1 cellular context compared by ENCODE assay signal in genomic region chr7:120828528-120828927, GRCh38.
TF ChIP-seq lines count a peak whose summit lies in the region.

No MANE protein-coding gene starts in this region.

TF ChIP-seq in GM12878, 131 proteins besides CTCF, POLR2A, EP300 and RAD21 (continued from another document):
- TF ChIP-seq KLF5 (IDR thresholded peaks at IDR 0.05; ENCODE audit: partially characterized antibody): no peak
- no peak for TF ChIP-seq CREM (IDR thresholded peaks at IDR 0.05; ENCODE audit: low read depth)
- no peak for TF ChIP-seq SP1 (IDR thresholded peaks at IDR 0.05; ENCODE audit: low read depth, low read length)
- no peak for TF ChIP-seq GATAD2B (conservative IDR thresholded peaks at IDR 0.05; ENCODE audit: low read depth)
- TF ChIP-seq ZBTB4 (CRISPR knock-in tag; IDR thresholded peaks at IDR 0.05): no peak
- no peak for TF ChIP-seq RBBP5 (conservative IDR thresholded peaks at IDR 0.05)
- TF ChIP-seq TARDBP (IDR thresholded peaks at IDR 0.05; ENCODE audit: borderline replicate concordance): no peak
- TF ChIP-seq NFXL1 (IDR thresholded peaks at IDR 0.05; ENCODE audit: borderline replicate concordance): no peak
- no peak for TF ChIP-seq ZNF217 (IDR thresholded peaks at IDR 0.05)
- TF ChIP-seq WRNIP1 (IDR thresholded peaks at IDR 0.05; ENCODE audit: borderline replicate concordance, low read depth, low read length): no peak
- TF ChIP-seq CBFB (IDR thresholded peaks at IDR 0.05; ENCODE audit: low read depth): no peak
- TF ChIP-seq ZNF622 (IDR thresholded peaks at IDR 0.05): no peak
- 0 out of 2 replicates have a peak, but pooled peaks have one; percentile 17 for TF ChIP-seq ZNF24 (IDR thresholded peaks at IDR 0.05)
- no peak for TF ChIP-seq PML (IDR thresholded peaks at IDR 0.05; ENCODE audit: low read length)
- no peak for TF ChIP-seq HCFC1 (IDR thresholded peaks at IDR 0.05; ENCODE audit: low read length)
- no peak for TF ChIP-seq RFX5 (IDR thresholded peaks at IDR 0.05; ENCODE audit: low read depth, low read length)
- TF ChIP-seq SRF (IDR thresholded peaks at IDR 0.05; ENCODE audit: low read depth in 2 of 2, low read length in 2 of 2): no peak
- TF ChIP-seq ZBTB40 (IDR thresholded peaks at IDR 0.05; ENCODE audit: borderline replicate concordance): no peak
- TF ChIP-seq ZNF384 (IDR thresholded peaks at IDR 0.05; ENCODE audit: borderline replicate concordance, low read depth, low read length): peak; percentile 92
- TF ChIP-seq BHLHE40 (IDR thresholded peaks at IDR 0.05; ENCODE audit: borderline replicate concordance in 1 of 2, low read depth in 2 of 2, low read length in 1 of 2): no peak
- TF ChIP-seq HDAC6 (IDR thresholded peaks at IDR 0.05; ENCODE audit: unreplicated experiment): no peak
- peak; percentile 53; the same call in 1 of the 2 replicates for TF ChIP-seq RELB (IDR thresholded peaks at IDR 0.05; ENCODE audit: low read depth)
- TF ChIP-seq USF1 (IDR thresholded peaks at IDR 0.05; ENCODE audit: borderline replicate concordance, extremely low read length, insufficient read depth, low read depth, low read length): no peak
- TF ChIP-seq ZZZ3 (IDR thresholded peaks at IDR 0.05; ENCODE audit: control insufficient read depth, insufficient read length, low read depth): no peak
- no peak for TF ChIP-seq NFYA (IDR thresholded peaks at IDR 0.05; ENCODE audit: borderline replicate concordance, low read depth, low read length)
- no peak for TF ChIP-seq CBX3 (IDR thresholded peaks at IDR 0.05; ENCODE audit: borderline replicate concordance, low read depth)
- no peak for TF ChIP-seq HSF1 (IDR thresholded peaks at IDR 0.05; ENCODE audit: low read depth, low read length)
- TF ChIP-seq TCF7 (IDR thresholded peaks at IDR 0.05; ENCODE audit: borderline replicate concordance): no peak
- peak; percentile 86 for TF ChIP-seq MTA2 (IDR thresholded peaks at IDR 0.05; ENCODE audit: low read depth)
- no peak for TF ChIP-seq SMARCA5 (IDR thresholded peaks at IDR 0.05)
- no peak for TF ChIP-seq SPI1 (IDR thresholded peaks at IDR 0.05; ENCODE audit: borderline replicate concordance, insufficient read depth, low read depth, low read length)
- TF ChIP-seq E2F8 (IDR thresholded peaks at IDR 0.05; ENCODE audit: low read depth, partially characterized antibody): no peak
